ENCODE assay signal across 9 cellular contexts in the genomic region with DNA sequence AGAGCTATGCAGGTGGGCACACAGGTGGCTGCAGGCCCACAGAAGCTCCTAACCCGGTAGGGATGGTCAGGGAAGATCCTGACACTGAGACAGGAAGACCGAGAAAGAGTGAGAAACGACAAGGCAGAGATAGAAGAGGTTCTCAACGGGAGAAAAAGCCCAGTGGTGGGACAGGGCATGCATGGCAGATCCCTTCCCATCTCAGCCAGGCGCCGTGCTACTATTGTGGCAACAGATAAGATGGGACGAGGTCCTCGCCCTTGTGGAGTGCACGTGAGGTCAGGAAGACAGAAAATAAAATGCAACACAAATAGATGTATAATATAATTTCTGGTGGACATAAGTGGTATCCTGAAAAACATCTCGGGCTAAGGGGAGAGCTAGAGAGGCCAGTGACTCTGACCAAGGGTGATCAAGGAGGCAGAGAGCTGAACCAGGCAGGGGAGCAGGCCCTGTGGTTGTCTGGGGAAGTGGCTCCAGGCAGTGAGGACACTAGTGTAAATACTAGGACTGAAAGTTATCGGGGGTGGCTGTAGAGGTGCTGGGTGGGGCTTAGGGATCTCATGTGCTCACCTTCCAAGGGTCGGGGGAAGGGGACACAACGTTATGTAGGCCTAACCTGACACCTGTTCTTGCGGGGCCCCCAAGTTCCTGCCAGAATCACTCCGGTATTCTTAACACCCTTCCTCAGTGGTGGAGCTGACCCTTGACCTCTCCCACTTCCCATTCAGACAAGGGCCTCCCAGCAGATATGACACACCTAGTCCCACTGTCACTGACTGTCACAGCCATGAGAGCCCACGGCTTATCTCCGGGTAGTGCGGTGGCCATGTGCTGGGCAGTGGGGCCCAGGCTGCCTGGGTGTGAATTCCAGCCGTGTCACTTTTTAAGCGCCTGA. TPM values are rescaled to one million over a fixed set of nuclear protein-coding genes. Genes with fewer than 3 reads are reported as not detected.
DNase-seq lines count a peak whose midpoint lies in the region; ATAC-seq and TF ChIP-seq lines count a peak whose summit lies in the region.
"Had no signal": no experiment of that assay in that cellular context is flagged by ENCODE, and none has a peak within 500 bp of the region (broad histone marks: within the 10 kb centered on the region; RNA-seq: fewer than 3 reads in every experiment).

No MANE protein-coding gene starts in this region.

- no peaks in the 10 kb centered on the region for H3K9me3 ChIP-seq in H9 (ENCODE audit: control insufficient read depth, low read depth, low read length)
- H3K9me3 ChIP-seq in fibroblast of lung (ENCODE audit: control insufficient read depth, insufficient read depth, low read depth, low read length), result no peaks in the 10 kb centered on the region
- H3K9me3 ChIP-seq in trophoblast cell (ENCODE audit: insufficient read depth, low read depth, low read length), result peaks cover 4% of the 10 kb centered on the region

- no CpG with 5 or more reads among the region's 20 CpGs for WGBS in H9 (ENCODE audit: extremely low coverage, insufficient read length, low lambda C conversion rate)
- no CpG with 5 or more reads among the region's 20 CpGs for WGBS in trophoblast cell (ENCODE audit: extremely low coverage, insufficient coverage, insufficient read length)

- H3K4me3 ChIP-seq in fibroblast of lung (replicated peaks in 1 of 4; ENCODE audit: control extremely low read depth in 1 of 4, insufficient read depth in 1 of 4, low read depth in 3 of 4, low read length in 4 of 4) (peak overlapping the region; percentile 89 to 97 (median 93)), trophoblast cell (ENCODE audit: low read depth, low read length) (peak overlapping the region; percentile 91)

- POLR2A ChIA-PET in T-cell (lab: Charles Lee), result interaction anchor here in 1 of 2 donors (0.6 kb wide), 1 partner anchor 466 kb away, joined by 3 read pairs; no protein-coding TSS in a partner anchor

- H3K9ac ChIP-seq in H9 (ENCODE audit: extremely low read depth, insufficient read length, low read length), result no peak overlapping the region
- peak overlapping the region; percentile 93 for H3K9ac ChIP-seq in fibroblast of lung (ENCODE audit: insufficient read depth, low read length)
- H3K9ac ChIP-seq in trophoblast cell (ENCODE audit: low read length), result no peak overlapping the region

- H4K91ac ChIP-seq in H9 (ENCODE audit: insufficient read length, low read depth, low read length) (no peak overlapping the region), trophoblast cell (ENCODE audit: low read depth, low read length) (peak overlapping the region; percentile 95)

- no peak overlapping the region for H2BK12ac ChIP-seq in H9 (ENCODE audit: insufficient read length, low read depth, low read length)
- no peak overlapping the region for H2BK12ac ChIP-seq in trophoblast cell (ENCODE audit: low read length)

- ATAC-seq in T-cell (replicated peaks in 1 of 4) (no peak), HG03565 (IDR thresholded peaks at IDR 0.05; ENCODE audit: unreplicated experiment) (no peak)

- H3K79me1 ChIP-seq in H9 (ENCODE audit: insufficient read depth, low read depth, low read length, poor library complexity, severe bottlenecking) (no peaks in the 10 kb centered on the region), trophoblast cell (ENCODE audit: low read length) (peaks cover 13% of the 10 kb centered on the region)

- no peak overlapping the region for H4K5ac ChIP-seq in H9 (ENCODE audit: insufficient read length, low read depth, low read length)

- H4K20me1 ChIP-seq in H9 (ENCODE audit: control insufficient read depth, insufficient read depth, insufficient read length) (no peaks in the 10 kb centered on the region), fibroblast of lung (ENCODE audit: control insufficient read depth, extremely low read depth, insufficient read depth, low read length) (no peaks in the 10 kb centered on the region)

- H3T11ph ChIP-seq in H9 (ENCODE audit: low read length), result no peak overlapping the region

- H3K36me3 Mint-ChIP-seq in H9 (ENCODE audit: insufficient read depth in 1 of 3, low read depth in 3 of 3) (peaks cover 25 to 38% (median 37%) of the 10 kb centered on the region in 3 experiments), T-cell (peaks cover 15% of the 10 kb centered on the region)

- H4K8ac ChIP-seq in H9 (replicated peaks; ENCODE audit: insufficient read length, low read depth, low read length) (no peak overlapping the region), trophoblast cell (ENCODE audit: low read depth, low read length) (no peak overlapping the region)

- peaks cover 36 to 37% of the 10 kb centered on the region in 2 experiments for H3K4me1 Mint-ChIP-seq in H9
- H3K4me1 Mint-ChIP-seq in T-cell, result peaks cover 9 to 38% (median 25%) of the 10 kb centered on the region in 3 donors

- H4K12ac ChIP-seq in trophoblast cell (ENCODE audit: low read depth, low read length), result no peak overlapping the region

- H3K4me3 Mint-ChIP-seq in H9 (peak overlapping the region; percentile 73 to 79), T-cell (peak overlapping the region; percentile 70 to 80 (median 78))

- CTCF ChIA-PET in T-cell (lab: Charles Lee), result no interaction called here

- H3K4ac ChIP-seq in H9 (ENCODE audit: low read depth, low read length), result no peak overlapping the region
- no peak overlapping the region for H3K4ac ChIP-seq in trophoblast cell (ENCODE audit: low read depth, low read length)

- H3K9me3 Mint-ChIP-seq in H9 (no peaks in the 10 kb centered on the region), T-cell (no peaks in the 10 kb centered on the region)

- H3K27me3 ChIP-seq in H9 (ENCODE audit: insufficient read depth, low read length), result no peaks in the 10 kb centered on the region
- H3K27me3 ChIP-seq in fibroblast of lung (ENCODE audit: control insufficient read depth, insufficient read depth, low read length), result no peaks in the 10 kb centered on the region
- H3K27me3 ChIP-seq in trophoblast cell (ENCODE audit: insufficient read depth, low read length), result no peaks in the 10 kb centered on the region

- no peak overlapping the region for H2BK15ac ChIP-seq in H9 (ENCODE audit: low read depth, low read length)

- H2BK5ac ChIP-seq in H9 (ENCODE audit: insufficient read length, low read length) (no peak overlapping the region), trophoblast cell (ENCODE audit: low read depth, low read length, poor library complexity) (no peak overlapping the region)

- no peaks in the 10 kb centered on the region; the same call in 1 of the 2 replicates for H3K79me2 ChIP-seq in H9 (ENCODE audit: insufficient read depth, low read length)
- peaks cover 32% of the 10 kb centered on the region for H3K79me2 ChIP-seq in fibroblast of lung (ENCODE audit: control insufficient read depth, insufficient read depth, low read length)
- H3K79me2 ChIP-seq in trophoblast cell (ENCODE audit: control insufficient read depth, insufficient read depth, low read length, poor library complexity), result peaks cover 5% of the 10 kb centered on the region

- no peak overlapping the region for H3K18ac ChIP-seq in H9 (ENCODE audit: insufficient read length, low read depth, low read length)
- H3K18ac ChIP-seq in trophoblast cell (ENCODE audit: low read length), result peak overlapping the region; percentile 38

- H2BK20ac ChIP-seq in H9 (ENCODE audit: low read depth, low read length, poor library complexity, severe bottlenecking), result no peak overlapping the region

- peaks cover 4% of the 10 kb centered on the region for H3K23me2 ChIP-seq in H9 (ENCODE audit: insufficient read length, low read depth, low read length, poor library complexity, severe bottlenecking)

- no peak overlapping the region for H3K56ac ChIP-seq in H9 (ENCODE audit: insufficient read length, low read depth, low read length)

- no peak overlapping the region for H3K23ac ChIP-seq in H9 (ENCODE audit: insufficient read length, low read depth, low read length)
- H3K23ac ChIP-seq in trophoblast cell (ENCODE audit: low read length), result no peak overlapping the region

- H2BK120ac ChIP-seq in H9 (ENCODE audit: low read depth, low read length, poor library complexity, severe bottlenecking) (no peak overlapping the region), trophoblast cell (ENCODE audit: insufficient read depth, low read length, poor library complexity) (no peak overlapping the region)

- H2AK5ac ChIP-seq in H9 (ENCODE audit: insufficient read length, low read length) (no peak overlapping the region), trophoblast cell (ENCODE audit: low read length) (no peak overlapping the region)

- DNase-seq in H9 (no peak), T-cell (no peak), fibroblast of lung (ENCODE audit: low read depth in 2 of 2) (no peak), trophoblast cell (no peak), AG20443 (ENCODE audit: low spot score) (no peak), germinal center (ENCODE audit: low spot score) (no peak), inferior parietal cortex (ENCODE audit: extremely low spot score) (no peak)

- H3K4me2 ChIP-seq in H9 (ENCODE audit: insufficient read depth, insufficient read length, low read length) (peak overlapping the region; percentile 78), fibroblast of lung (ENCODE audit: extremely low read depth, insufficient read depth, low read length) (peak overlapping the region; percentile 97), trophoblast cell (ENCODE audit: low read length) (peak overlapping the region; percentile 89)

- H3K36me3 ChIP-seq in fibroblast of lung (ENCODE audit: control insufficient read depth, insufficient read depth, low read length) (peaks cover 24% of the 10 kb centered on the region), trophoblast cell (ENCODE audit: control insufficient read depth in 1 of 2, insufficient read depth in 2 of 2, low read length in 2 of 2) (peaks cover 20 to 22% of the 10 kb centered on the region in 2 experiments)

- H3K4me1 ChIP-seq in H9 (ENCODE audit: insufficient read depth, low read length) (peaks cover 7% of the 10 kb centered on the region; the same call in 1 of the 2 replicates), fibroblast of lung (ENCODE audit: control insufficient read depth, extremely low read depth, insufficient read depth, low read length) (peaks cover 11% of the 10 kb centered on the region), trophoblast cell (ENCODE audit: control insufficient read depth in 1 of 2, insufficient read depth in 2 of 2, low read length in 2 of 2) (peaks cover 13 to 15% of the 10 kb centered on the region in 2 experiments)

- H2AFZ ChIP-seq in H9 (ENCODE audit: low read length) (no peak overlapping the region), fibroblast of lung (ENCODE audit: low read length) (peak overlapping the region; percentile 79), trophoblast cell (ENCODE audit: insufficient read depth, low read length, poor library complexity) (no peak overlapping the region)

- peaks cover 9% of the 10 kb centered on the region; the same call in 1 of the 2 replicates for H3K27me3 Mint-ChIP-seq in H9 (ENCODE audit: low read depth)
- peaks cover 0 to 17% of the 10 kb centered on the region in 2 donors for H3K27me3 Mint-ChIP-seq in T-cell

- H3K14ac ChIP-seq in H9 (ENCODE audit: insufficient read depth, low read length), result no peak overlapping the region
- H3K14ac ChIP-seq in trophoblast cell (ENCODE audit: low read length), result peak overlapping the region; percentile 81

- H3K27ac ChIP-seq in H9 (ENCODE audit: insufficient read length, low read depth, low read length) (no peak overlapping the region), fibroblast of lung (ENCODE audit: insufficient read depth, low read length) (peak overlapping the region; percentile 93), trophoblast cell (ENCODE audit: low read depth, low read length) (no peak overlapping the region)

- TF ChIP-seq CTCF in H9 (conservative IDR thresholded peaks at IDR 0.05) (no peak), fibroblast of lung (conservative IDR thresholded peaks at IDR 0.05 in 1 of 2, IDR thresholded peaks at IDR 0.05 in 1 of 2; ENCODE audit: low read depth in 1 of 2, low read length in 2 of 2) (no peak)

- H3K27ac Mint-ChIP-seq in H9 (peak overlapping the region in 1 of 3 experiments; percentile 10; a peak in 1 of 7 replicates), T-cell (peak overlapping the region; percentile 59 to 75)

RNA-seq across cellular contexts. Expression of gene SRXN1, which starts 1.0 kb away (rescaled TPM):
- total RNA-seq in H9 (2021) (25.7 and 26.2 TPM in 2 replicates), T-cell (10 to 100 TPM in 1 of 5 donors, 1 to 10 TPM in 4; 1.5 to 10.1 (median 7.3) TPM), fibroblast of lung (58.6 and 91.2 TPM in 2 replicates)
- 50.5 and 67.7 TPM in 2 replicates for polyA plus RNA-seq in fibroblast of lung
- 39.5 and 58.3 TPM in 2 replicates for polyA plus RNA-seq in fibroblast of lung (2012)
- polyA minus RNA-seq in fibroblast of lung (ENCODE audit: low replicate concordance), result 26.9 and 54.6 TPM in 2 replicates
- polyA plus RNA-seq in trophoblast cell (2013), result 22.9 and 25.4 TPM in 2 replicates

RNA-seq across cellular contexts. Expression of gene SCRT2, which starts 23.6 kb away (rescaled TPM):
- total RNA-seq in H9 (2021) (not detected in 2 replicates), T-cell (not detected), fibroblast of lung (not detected in 2 replicates)
- polyA plus RNA-seq in fibroblast of lung, result not detected in 2 replicates
- not detected in 2 replicates for polyA plus RNA-seq in fibroblast of lung (2012)
- not detected in 2 replicates for polyA minus RNA-seq in fibroblast of lung (ENCODE audit: low replicate concordance)
- polyA plus RNA-seq in trophoblast cell (2013), result not detected in 2 replicates
- total RNA-seq: SK-MEL-5 had no signal

RNA-seq across cellular contexts. Expression of gene TCF15, which starts 41.9 kb away (rescaled TPM):
- total RNA-seq in H9 (2021) (2.0 and 2.7 TPM in 2 replicates), T-cell (not detected), fibroblast of lung (not detected in 2 replicates)
- polyA plus RNA-seq in fibroblast of lung, result not detected in 2 replicates
- not detected in 2 replicates for polyA plus RNA-seq in fibroblast of lung (2012)
- polyA minus RNA-seq in fibroblast of lung (ENCODE audit: low replicate concordance), result not detected in 2 replicates
- polyA plus RNA-seq in trophoblast cell (2013), result 1.1 and 1.3 TPM in 2 replicates
- total RNA-seq: SK-MEL-5 had no signal
